1 cellular context compared by ENCODE assay signal in genomic region chr7:26201261-26202018, GRCh38.
A peak's percentile ranks its signal among the peaks of the same experiment; 100 is the strongest.
TF ChIP-seq lines count a peak whose summit lies in the region.

TSS of gene CBX3 (plus strand) at chr7:26201745. CDS start at chr7:26202999, 1,254 bp downstream.

TF ChIP-seq in K562, 482 proteins besides CTCF, POLR2A, EP300 and RAD21 (continued from another document):
- TF ChIP-seq JUN (IDR thresholded peaks at IDR 0.05; ENCODE audit: borderline replicate concordance, low read depth, low read length) (no peak), JUN (CRISPR knock-in tag; IDR thresholded peaks at IDR 0.05; ENCODE audit: borderline replicate concordance) (0 out of 2 replicates have a peak, but pooled peaks have one; percentile 67), ETV6 (IDR thresholded peaks at IDR 0.05; ENCODE audit: borderline replicate concordance in 1 of 2, low read depth in 2 of 2, low read length in 1 of 2) (peak in 1 of 2 experiments; percentile 17; a peak in 1 of 4 replicates), ETV6 (CRISPR knock-in tag; IDR thresholded peaks at IDR 0.05; ENCODE audit: borderline replicate concordance) (no peak), ZNF695 (CRISPR knock-in tag; IDR thresholded peaks at IDR 0.05) (no peak), RBM34 (IDR thresholded peaks at IDR 0.05; ENCODE audit: borderline replicate concordance, insufficient read depth, low read length) (no peak), XRCC4 (IDR thresholded peaks at IDR 0.05; ENCODE audit: extremely low read depth, insufficient read depth, insufficient read length) (no peak), ZNF121 (CRISPR knock-in tag; conservative IDR thresholded peaks at IDR 0.05) (no peak), E2F3 (CRISPR knock-in tag; IDR thresholded peaks at IDR 0.05) (peak; percentile 94), ETV1 (tag; conservative IDR thresholded peaks at IDR 0.05; ENCODE audit: low read depth) (peak; percentile 63), ZNF57 (CRISPR knock-in tag; IDR thresholded peaks at IDR 0.05) (no peak), JUND (IDR thresholded peaks at IDR 0.05; ENCODE audit: borderline replicate concordance, low read depth, low read length) (peak; percentile 29; the same call in 1 of the 2 replicates), JUND (tag; IDR thresholded peaks at IDR 0.05; ENCODE audit: borderline replicate concordance, low read depth, low read length) (no peak), ZNF592 (IDR thresholded peaks at IDR 0.05) (no peak; the same call in 1 of the 2 replicates), SAP30 (IDR thresholded peaks at IDR 0.05; ENCODE audit: borderline replicate concordance, insufficient read depth, low read depth, low read length, poor library complexity, severe bottlenecking) (no peak), ZNF175 (CRISPR knock-in tag; IDR thresholded peaks at IDR 0.05; ENCODE audit: low read depth) (peak; percentile 30; the same call in 1 of the 2 replicates), TFE3 (CRISPR knock-in tag; IDR thresholded peaks at IDR 0.05) (no peak), JUNB (CRISPR knock-in tag; conservative IDR thresholded peaks at IDR 0.05) (no peak; the same call in 1 of the 2 replicates), NFIC (IDR thresholded peaks at IDR 0.05) (peak; percentile 92), TFAM (CRISPR knock-in tag; conservative IDR thresholded peaks at IDR 0.05) (no peak), ZBTB7A (IDR thresholded peaks at IDR 0.05; ENCODE audit: borderline replicate concordance, control insufficient read depth, low read depth, low read length) (peak; percentile 98), ZNF197 (CRISPR knock-in tag; IDR thresholded peaks at IDR 0.05; ENCODE audit: low read depth) (peak; percentile 88; the same call in 1 of the 2 replicates), ZBTB9 (CRISPR knock-in tag; IDR thresholded peaks at IDR 0.05) (peak; percentile 68; the same call in 1 of the 2 replicates), POLR2AphosphoS2 (IDR thresholded peaks at IDR 0.05; ENCODE audit: low read length) (no peak), RFX1 (IDR thresholded peaks at IDR 0.05) (no peak), TEAD2 (tag; IDR thresholded peaks at IDR 0.05) (no peak), ZNF551 (CRISPR knock-in tag; IDR thresholded peaks at IDR 0.05) (no peak), GTF2B (IDR thresholded peaks at IDR 0.05; ENCODE audit: extremely low read depth, insufficient read length) (no peak)
- TF ChIP-seq, protein P1, sequence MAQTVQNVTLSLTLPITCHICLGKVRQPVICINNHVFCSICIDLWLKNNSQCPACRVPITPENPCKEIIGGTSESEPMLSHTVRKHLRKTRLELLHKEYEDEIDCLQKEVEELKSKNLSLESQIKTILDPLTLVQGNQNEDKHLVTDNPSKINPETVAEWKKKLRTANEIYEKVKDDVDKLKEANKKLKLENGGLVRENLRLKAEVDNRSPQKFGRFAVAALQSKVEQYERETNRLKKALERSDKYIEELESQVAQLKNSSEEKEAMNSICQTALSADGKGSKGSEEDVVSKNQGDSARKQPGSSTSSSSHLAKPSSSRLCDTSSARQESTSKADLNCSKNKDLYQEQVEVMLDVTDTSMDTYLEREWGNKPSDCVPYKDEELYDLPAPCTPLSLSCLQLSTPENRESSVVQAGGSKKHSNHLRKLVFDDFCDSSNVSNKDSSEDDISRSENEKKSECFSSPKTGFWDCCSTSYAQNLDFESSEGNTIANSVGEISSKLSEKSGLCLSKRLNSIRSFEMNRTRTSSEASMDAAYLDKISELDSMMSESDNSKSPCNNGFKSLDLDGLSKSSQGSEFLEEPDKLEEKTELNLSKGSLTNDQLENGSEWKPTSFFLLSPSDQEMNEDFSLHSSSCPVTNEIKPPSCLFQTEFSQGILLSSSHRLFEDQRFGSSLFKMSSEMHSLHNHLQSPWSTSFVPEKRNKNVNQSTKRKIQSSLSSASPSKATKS (CRISPR knock-in tag; IDR thresholded peaks at IDR 0.05) = no peak
- TF ChIP-seq, protein P2, sequence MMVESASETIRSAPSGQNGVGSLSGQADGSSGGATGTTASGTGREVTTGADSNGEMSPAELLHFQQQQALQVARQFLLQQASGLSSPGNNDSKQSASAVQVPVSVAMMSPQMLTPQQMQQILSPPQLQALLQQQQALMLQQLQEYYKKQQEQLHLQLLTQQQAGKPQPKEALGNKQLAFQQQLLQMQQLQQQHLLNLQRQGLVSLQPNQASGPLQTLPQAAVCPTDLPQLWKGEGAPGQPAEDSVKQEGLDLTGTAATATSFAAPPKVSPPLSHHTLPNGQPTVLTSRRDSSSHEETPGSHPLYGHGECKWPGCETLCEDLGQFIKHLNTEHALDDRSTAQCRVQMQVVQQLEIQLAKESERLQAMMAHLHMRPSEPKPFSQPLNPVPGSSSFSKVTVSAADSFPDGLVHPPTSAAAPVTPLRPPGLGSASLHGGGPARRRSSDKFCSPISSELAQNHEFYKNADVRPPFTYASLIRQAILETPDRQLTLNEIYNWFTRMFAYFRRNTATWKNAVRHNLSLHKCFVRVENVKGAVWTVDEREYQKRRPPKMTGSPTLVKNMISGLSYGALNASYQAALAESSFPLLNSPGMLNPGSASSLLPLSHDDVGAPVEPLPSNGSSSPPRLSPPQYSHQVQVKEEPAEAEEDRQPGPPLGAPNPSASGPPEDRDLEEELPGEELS (CRISPR knock-in tag; IDR thresholded peaks at IDR 0.05; ENCODE audit: borderline replicate concordance) = peak; percentile 81; the same call in 1 of the 2 replicates
- TF ChIP-seq, protein P3, sequence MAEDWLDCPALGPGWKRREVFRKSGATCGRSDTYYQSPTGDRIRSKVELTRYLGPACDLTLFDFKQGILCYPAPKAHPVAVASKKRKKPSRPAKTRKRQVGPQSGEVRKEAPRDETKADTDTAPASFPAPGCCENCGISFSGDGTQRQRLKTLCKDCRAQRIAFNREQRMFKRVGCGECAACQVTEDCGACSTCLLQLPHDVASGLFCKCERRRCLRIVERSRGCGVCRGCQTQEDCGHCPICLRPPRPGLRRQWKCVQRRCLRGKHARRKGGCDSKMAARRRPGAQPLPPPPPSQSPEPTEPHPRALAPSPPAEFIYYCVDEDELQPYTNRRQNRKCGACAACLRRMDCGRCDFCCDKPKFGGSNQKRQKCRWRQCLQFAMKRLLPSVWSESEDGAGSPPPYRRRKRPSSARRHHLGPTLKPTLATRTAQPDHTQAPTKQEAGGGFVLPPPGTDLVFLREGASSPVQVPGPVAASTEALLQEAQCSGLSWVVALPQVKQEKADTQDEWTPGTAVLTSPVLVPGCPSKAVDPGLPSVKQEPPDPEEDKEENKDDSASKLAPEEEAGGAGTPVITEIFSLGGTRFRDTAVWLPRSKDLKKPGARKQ (CRISPR knock-in tag; IDR thresholded peaks at IDR 0.05) = no peak
- TF ChIP-seq, protein P4, sequence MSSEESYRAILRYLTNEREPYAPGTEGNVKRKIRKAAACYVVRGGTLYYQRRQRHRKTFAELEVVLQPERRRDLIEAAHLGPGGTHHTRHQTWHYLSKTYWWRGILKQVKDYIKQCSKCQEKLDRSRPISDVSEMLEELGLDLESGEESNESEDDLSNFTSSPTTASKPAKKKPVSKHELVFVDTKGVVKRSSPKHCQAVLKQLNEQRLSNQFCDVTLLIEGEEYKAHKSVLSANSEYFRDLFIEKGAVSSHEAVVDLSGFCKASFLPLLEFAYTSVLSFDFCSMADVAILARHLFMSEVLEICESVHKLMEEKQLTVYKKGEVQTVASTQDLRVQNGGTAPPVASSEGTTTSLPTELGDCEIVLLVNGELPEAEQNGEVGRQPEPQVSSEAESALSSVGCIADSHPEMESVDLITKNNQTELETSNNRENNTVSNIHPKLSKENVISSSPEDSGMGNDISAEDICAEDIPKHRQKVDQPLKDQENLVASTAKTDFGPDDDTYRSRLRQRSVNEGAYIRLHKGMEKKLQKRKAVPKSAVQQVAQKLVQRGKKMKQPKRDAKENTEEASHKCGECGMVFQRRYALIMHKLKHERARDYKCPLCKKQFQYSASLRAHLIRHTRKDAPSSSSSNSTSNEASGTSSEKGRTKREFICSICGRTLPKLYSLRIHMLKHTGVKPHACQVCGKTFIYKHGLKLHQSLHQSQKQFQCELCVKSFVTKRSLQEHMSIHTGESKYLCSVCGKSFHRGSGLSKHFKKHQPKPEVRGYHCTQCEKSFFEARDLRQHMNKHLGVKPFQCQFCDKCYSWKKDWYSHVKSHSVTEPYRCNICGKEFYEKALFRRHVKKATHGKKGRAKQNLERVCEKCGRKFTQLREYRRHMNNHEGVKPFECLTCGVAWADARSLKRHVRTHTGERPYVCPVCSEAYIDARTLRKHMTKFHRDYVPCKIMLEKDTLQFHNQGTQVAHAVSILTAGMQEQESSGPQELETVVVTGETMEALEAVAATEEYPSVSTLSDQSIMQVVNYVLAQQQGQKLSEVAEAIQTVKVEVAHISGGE (CRISPR knock-in tag; IDR thresholded peaks at IDR 0.05) = 0 out of 6 replicates have a peak, but pooled peaks of 1 of the 3 experiments have one; percentile 44
- TF ChIP-seq, protein P5, sequence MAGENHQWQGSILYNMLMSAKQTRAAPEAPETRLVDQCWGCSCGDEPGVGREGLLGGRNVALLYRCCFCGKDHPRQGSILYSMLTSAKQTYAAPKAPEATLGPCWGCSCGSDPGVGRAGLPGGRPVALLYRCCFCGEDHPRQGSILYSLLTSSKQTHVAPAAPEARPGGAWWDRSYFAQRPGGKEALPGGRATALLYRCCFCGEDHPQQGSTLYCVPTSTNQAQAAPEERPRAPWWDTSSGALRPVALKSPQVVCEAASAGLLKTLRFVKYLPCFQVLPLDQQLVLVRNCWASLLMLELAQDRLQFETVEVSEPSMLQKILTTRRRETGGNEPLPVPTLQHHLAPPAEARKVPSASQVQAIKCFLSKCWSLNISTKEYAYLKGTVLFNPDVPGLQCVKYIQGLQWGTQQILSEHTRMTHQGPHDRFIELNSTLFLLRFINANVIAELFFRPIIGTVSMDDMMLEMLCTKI (IDR thresholded peaks at IDR 0.05; ENCODE audit: partially characterized antibody) = no peak
